In genomic region chr1:16921391-16922185, GRCh38 we compare ENCODE assay signal across 8 cellular contexts. TPM values are rescaled to one million over a fixed set of nuclear protein-coding genes. Genes with fewer than 3 reads are reported as not detected.
A peak's percentile ranks its signal among the peaks of the same experiment; 100 is the strongest.
DNase-seq lines count a peak whose midpoint lies in the region; ATAC-seq and TF ChIP-seq lines count a peak whose summit lies in the region.

TSS of gene CROCC (plus strand) at chr1:16921931. CDS start at chr1:16922019, 88 bp downstream.

- no peaks in the 10 kb centered on the region for H3K36me3 ChIP-seq in SK-N-SH (replicated peaks in 1 of 2; ENCODE audit: control insufficient read depth in 1 of 2, insufficient read depth in 2 of 2, low read length in 1 of 2)
- H3K36me3 ChIP-seq in lower lobe of right lung, result no peaks in the 10 kb centered on the region
- no peaks in the 10 kb centered on the region for H3K36me3 ChIP-seq in thymus (ENCODE audit: control insufficient read depth, insufficient read depth)

- H3K27me3 ChIP-seq in SK-N-SH (ENCODE audit: insufficient read depth) (no peaks in the 10 kb centered on the region), lower lobe of right lung (ENCODE audit: low read depth) (no peaks in the 10 kb centered on the region), thymus (ENCODE audit: control insufficient read depth, insufficient read depth) (no peaks in the 10 kb centered on the region)

- no peaks in the 10 kb centered on the region for H3F3A ChIP-seq in SK-N-SH (replicated peaks; ENCODE audit: insufficient read depth)

- H4K20me1 ChIP-seq in SK-N-SH (ENCODE audit: insufficient read depth), result no peaks in the 10 kb centered on the region

- H2AFZ ChIP-seq in SK-N-SH (ENCODE audit: low read depth), result no peak within 1 kb of the TSS; the same call in 1 of the 2 replicates

- no peaks in the 10 kb centered on the region for H3K79me2 ChIP-seq in SK-N-SH (ENCODE audit: insufficient read depth)

- no peaks in the 10 kb centered on the region for H3K9me3 ChIP-seq in SK-N-SH
- H3K9me3 ChIP-seq in lower lobe of right lung, result no peaks in the 10 kb centered on the region
- no peaks in the 10 kb centered on the region for H3K9me3 ChIP-seq in thymus (ENCODE audit: control insufficient read depth)

- WGBS in SK-N-SH (ENCODE audit: low lambda C conversion rate), result 35% methylated on average over 17 of the region's 17 CpGs
- WGBS in thymus, result 22% methylated on average over 17 of the region's 17 CpGs

- peak in 4 of 6 experiments; percentile 10 to 51 (median 26) for DNase-seq in stimulated activated naive CD4-positive, alpha-beta T cell (lab: John Stamatoyannopoulos, UW)
- DNase-seq in stimulated activated naive CD4-positive, alpha-beta T cell treated with Interleukin-2 at 50 U/mL for 16 hours (lab: John Stamatoyannopoulos, UW), result no peak
- DNase-seq in SK-N-SH (peak; percentile 93), dermis microvascular lymphatic vessel endothelial cell (ENCODE audit: low read depth in 2 of 2) (peak in 1 of 2 donors; percentile 50), lower lobe of right lung (peak; percentile 48), SKM-1 treated with dmso at 0.1 percent for 144 hours (lab: John Stamatoyannopoulos, UW; ENCODE audit: unreplicated experiment) (no peak)

- POLR2A ChIA-PET in SK-N-SH (lab: Yijun Ruan, JAX), result interaction anchor here (0.8 kb wide), 1 partner anchor 16 kb away, joined by 6 read pairs; no protein-coding TSS in a partner anchor

- no peak within 1 kb of the TSS for H3K9ac ChIP-seq in SK-N-SH

- CTCF ChIA-PET in SK-N-SH (lab: Yijun Ruan, JAX), result interaction anchor here (0.7 to 2.2 kb wide), 7 partner anchors 9 to 300 kb away, joined by 3 to 6 read pairs (median 5); no protein-coding TSS in a partner anchor

- TF ChIP-seq EP300 in SK-N-SH (IDR thresholded peaks at IDR 0.05; ENCODE audit: borderline replicate concordance in 1 of 2, low read depth in 1 of 2, low read length in 1 of 2), result no peak

- H3K4me3 ChIP-seq in SK-N-SH (ENCODE audit: low read depth in 2 of 2, low read length in 1 of 2) (peak within 1 kb of the TSS; percentile 14 to 47; a peak in 3 of 4 replicates), lower lobe of right lung (no peak within 1 kb of the TSS), thymus (ENCODE audit: low read length) (peak within 1 kb of the TSS; percentile 48)

- ATAC-seq in lower lobe of right lung (peak in 1 of 2 donors; percentile 22), GM19452 (IDR thresholded peaks at IDR 0.05; ENCODE audit: unreplicated experiment) (no peak)

- peak; percentile 34 for TF ChIP-seq RAD21 in SK-N-SH (IDR thresholded peaks at IDR 0.05; ENCODE audit: low read length)

- intact Hi-C loops in lower lobe of right lung (cut with DNase I), result no loop called here

- H3K4me2 ChIP-seq in SK-N-SH, result peak within 1 kb of the TSS; percentile 59

- H3K9me2 ChIP-seq in SK-N-SH, result no peaks in the 10 kb centered on the region

- TF ChIP-seq CTCF in SK-N-SH (IDR thresholded peaks at IDR 0.05) (peak; percentile 10; the same call in 1 of the 2 replicates), lower lobe of right lung (IDR thresholded peaks at IDR 0.05) (no peak)

- H3K27ac ChIP-seq in SK-N-SH (ENCODE audit: low read depth in 2 of 2, low read length in 1 of 2) (peak within 1 kb of the TSS in 1 of 2 experiments; percentile 48; a peak in 2 of 4 replicates), lower lobe of right lung (no peak within 1 kb of the TSS), thymus (ENCODE audit: low read depth) (peak within 1 kb of the TSS; percentile 26)

- H3K4me1 ChIP-seq in SK-N-SH (ENCODE audit: control insufficient read depth in 1 of 2, insufficient read depth in 2 of 2, low read depth in 1 of 2, low read length in 1 of 2), result peaks cover 6 to 24% of the 10 kb centered on the region in 2 experiments; a peak in 2 of 4 replicates
- peaks cover 6% of the 10 kb centered on the region for H3K4me1 ChIP-seq in lower lobe of right lung
- peaks cover 14% of the 10 kb centered on the region for H3K4me1 ChIP-seq in thymus (ENCODE audit: control insufficient read depth, insufficient read depth, low read length)

TF ChIP-seq in SK-N-SH, 30 proteins besides CTCF, POLR2A, EP300 and RAD21:
- TF ChIP-seq FOXJ3 (CRISPR knock-in tag; IDR thresholded peaks at IDR 0.05) (no peak), ELF1 (IDR thresholded peaks at IDR 0.05) (no peak), USF2 (IDR thresholded peaks at IDR 0.05; ENCODE audit: borderline replicate concordance, low read depth, low read length) (peak; percentile 71; the same call in 1 of the 2 replicates), CHD2 (IDR thresholded peaks at IDR 0.05; ENCODE audit: low read length, partially characterized antibody) (peak; percentile 20), MXI1 (IDR thresholded peaks at IDR 0.05; ENCODE audit: low read depth, low read length) (peak; percentile 96), JUND (IDR thresholded peaks at IDR 0.05) (no peak), MAX (IDR thresholded peaks at IDR 0.05; ENCODE audit: low read depth) (no peak; the same call in 1 of the 2 replicates), GABPA (IDR thresholded peaks at IDR 0.05; ENCODE audit: low read depth) (no peak), TAF1 (IDR thresholded peaks at IDR 0.05; ENCODE audit: borderline replicate concordance, low read depth, low read length) (no peak), RXRA (IDR thresholded peaks at IDR 0.05; ENCODE audit: borderline replicate concordance, low read depth) (no peak), NFIC (IDR thresholded peaks at IDR 0.05; ENCODE audit: borderline replicate concordance) (no peak)
- TF ChIP-seq, protein P1, sequence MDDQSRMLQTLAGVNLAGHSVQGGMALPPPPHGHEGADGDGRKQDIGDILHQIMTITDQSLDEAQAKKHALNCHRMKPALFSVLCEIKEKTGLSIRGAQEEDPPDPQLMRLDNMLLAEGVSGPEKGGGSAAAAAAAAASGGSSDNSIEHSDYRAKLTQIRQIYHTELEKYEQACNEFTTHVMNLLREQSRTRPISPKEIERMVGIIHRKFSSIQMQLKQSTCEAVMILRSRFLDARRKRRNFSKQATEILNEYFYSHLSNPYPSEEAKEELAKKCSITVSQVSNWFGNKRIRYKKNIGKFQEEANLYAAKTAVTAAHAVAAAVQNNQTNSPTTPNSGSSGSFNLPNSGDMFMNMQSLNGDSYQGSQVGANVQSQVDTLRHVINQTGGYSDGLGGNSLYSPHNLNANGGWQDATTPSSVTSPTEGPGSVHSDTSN (IDR thresholded peaks at IDR 0.05), result no peak
- TF ChIP-seq, protein P2, sequence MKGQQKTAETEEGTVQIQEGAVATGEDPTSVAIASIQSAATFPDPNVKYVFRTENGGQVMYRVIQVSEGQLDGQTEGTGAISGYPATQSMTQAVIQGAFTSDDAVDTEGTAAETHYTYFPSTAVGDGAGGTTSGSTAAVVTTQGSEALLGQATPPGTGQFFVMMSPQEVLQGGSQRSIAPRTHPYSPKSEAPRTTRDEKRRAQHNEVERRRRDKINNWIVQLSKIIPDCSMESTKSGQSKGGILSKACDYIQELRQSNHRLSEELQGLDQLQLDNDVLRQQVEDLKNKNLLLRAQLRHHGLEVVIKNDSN (IDR thresholded peaks at IDR 0.05; ENCODE audit: borderline replicate concordance, low read depth), result peak; percentile 89

RNA-seq across cellular contexts. Expression of gene CROCC, which starts in this region (rescaled TPM):
- 31.9 and 39.1 TPM in 2 replicates for polyA plus RNA-seq in SK-N-SH (2012; rRNA removed)
- 9.8 and 16.8 TPM in 2 replicates for polyA plus RNA-seq in SK-N-SH (2012; cell fraction: cytosol; rRNA removed)
- polyA plus RNA-seq in SK-N-SH (2012; cell fraction: nucleus; rRNA removed), result 204 and 314 TPM in 2 replicates
- total RNA-seq in dermis microvascular lymphatic vessel endothelial cell, result 11.4 and 14.2 TPM in 2 replicates
- total RNA-seq in lower lobe of right lung, result 21.0 TPM
- polyA plus RNA-seq in thymus, result 97.1 TPM

Comparison
In these comparisons a context has a peak if more than half of its experiments do, and no peak if none do; other contexts are left out.
1. DNase-seq: peak in stimulated activated naive CD4-positive, alpha-beta T cell (4 of 6), SK-N-SH (single experiment) and lower lobe of right lung (single experiment); none in stimulated activated naive CD4-positive, alpha-beta T cell treated with Interleukin-2 at 50 U/mL for 16 hours (single experiment) and SKM-1 treated with dmso at 0.1 percent for 144 hours (single experiment).